Comparison of ENCODE assay signal across 29 cellular contexts in the genomic region with DNA sequence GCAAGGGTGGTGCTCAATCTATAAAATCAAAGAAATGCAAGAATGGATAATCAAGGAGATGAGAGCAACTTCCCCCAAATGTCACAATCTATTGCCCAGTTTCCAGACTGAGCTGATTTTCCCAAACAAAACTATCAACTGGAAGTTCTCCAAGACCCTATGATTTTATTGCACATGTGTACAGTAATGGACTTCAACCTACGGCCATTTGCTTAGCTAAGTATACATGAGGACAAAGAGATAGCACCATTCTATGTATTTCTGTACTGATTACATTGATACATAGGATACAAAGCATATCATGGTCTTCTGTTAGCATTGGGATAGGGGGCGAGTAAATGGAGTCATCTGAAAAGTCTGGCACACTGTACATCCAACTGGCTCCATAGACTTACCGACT.
"Had no signal": no experiment of that assay in that cellular context is flagged by ENCODE, and none has a peak within 500 bp of the region (broad histone marks: within the 10 kb centered on the region; RNA-seq: fewer than 3 reads in every experiment).

No MANE protein-coding gene starts in this region.

- H3K27me3 Mint-ChIP-seq: stimulated activated memory B cell treated with anti-CD40 and anti-IgM and Interleukin-4, amounts not matched to agents 10 μg/mL and 1 μg/mL and 100 μg/mL, for 72 hours; stimulated activated naive B cell treated with anti-CD40 and anti-IgM and Interleukin-4, amounts not matched to agents 10 μg/mL and 1 μg/mL and 100 μg/mL, for 72 hours; stimulated activated naive CD8-positive, alpha-beta T cell treated with anti-CD3 and anti-CD28 coated beads, Interleukin-15, amount 100 ng/mL, for 72 hours; stimulated activated naive CD8-positive, alpha-beta T cell treated with anti-CD3 and anti-CD28 coated beads, Interleukin-15, Interleukin-2, amounts not matched to agents 100 ng/mL and 50 ng/mL, for 24 hours; type B pancreatic cell had no signal

- ATAC-seq: stimulated activated effector memory CD8-positive, alpha-beta T cell treated with anti-CD3 and anti-CD28 coated beads, Interleukin-12 subunit alpha, Interleukin-12 subunit beta, amount 100 ng/mL, for 72 hours; stimulated activated memory B cell treated with anti-CD40 and anti-IgM and Interleukin-4, amounts not matched to agents 10 μg/mL and 1 μg/mL and 100 μg/mL, for 72 hours; stimulated activated naive B cell treated with anti-CD40 and anti-IgM and Interleukin-4, amounts not matched to agents 10 μg/mL and 1 μg/mL and 100 μg/mL, for 72 hours; stimulated activated naive CD8-positive, alpha-beta T cell treated with anti-CD3 and anti-CD28 coated beads, Interleukin-15, amount 100 ng/mL, for 72 hours; stimulated activated naive CD8-positive, alpha-beta T cell treated with anti-CD3 and anti-CD28 coated beads, Interleukin-15, Interleukin-2, amounts not matched to agents 100 U/mL and 50 U/mL, for 24 hours; upper lobe of right lung had no signal

- H3K36me3 Mint-ChIP-seq: stimulated activated effector memory CD8-positive, alpha-beta T cell treated with anti-CD3 and anti-CD28 coated beads, Interleukin-12 subunit alpha, Interleukin-12 subunit beta, amount 100 ng/mL, for 72 hours; stimulated activated memory B cell treated with anti-CD40 and anti-IgM and Interleukin-4, amounts not matched to agents 10 μg/mL and 1 μg/mL and 100 μg/mL, for 72 hours; type B pancreatic cell had no signal

- H3K27me3 ChIP-seq: stomach, suprapubic skin, testis, thyroid gland, tibial artery, tibial nerve, transverse colon, upper lobe of left lung, upper lobe of right lung, uterus, vagina had no signal

- H3K27ac Mint-ChIP-seq: stimulated activated effector memory CD8-positive, alpha-beta T cell treated with anti-CD3 and anti-CD28 coated beads, Interleukin-12 subunit alpha, Interleukin-12 subunit beta, amount 100 ng/mL, for 72 hours; stimulated activated memory B cell treated with anti-CD40 and anti-IgM and Interleukin-4, amounts not matched to agents 10 μg/mL and 1 μg/mL and 100 μg/mL, for 72 hours; stimulated activated naive B cell treated with anti-CD40 and anti-IgM and Interleukin-4, amounts not matched to agents 10 μg/mL and 1 μg/mL and 100 μg/mL, for 72 hours; stimulated activated naive CD8-positive, alpha-beta T cell treated with anti-CD3 and anti-CD28 coated beads, Interleukin-15, amount 100 ng/mL, for 72 hours; stimulated activated naive CD8-positive, alpha-beta T cell treated with anti-CD3 and anti-CD28 coated beads, Interleukin-15, Interleukin-2, amounts not matched to agents 100 ng/mL and 50 ng/mL, for 24 hours; type B pancreatic cell had no signal

- H3K36me3 ChIP-seq: stomach, suprapubic skin, thoracic aorta, thyroid gland, tibial artery, tibial nerve, transverse colon, upper lobe of left lung, upper lobe of right lung, uterus, vagina had no signal

- DNase-seq: stimulated activated CD4-positive, alpha-beta T cell treated with anti-CD3 and anti-CD28 coated beads, Interleukin-2, amount 100 ng/mL, for 48 hours; stimulated activated CD4-positive, alpha-beta T cell treated with anti-CD3 and anti-CD28 coated beads, Interleukin-4, amount 100 ng/mL, for 1 hour; stimulated activated CD4-positive, alpha-beta T cell treated with anti-CD3 and anti-CD28 coated beads, Interleukin-4, amount 100 ng/mL, for 24 hours; stimulated activated CD4-positive, alpha-beta T cell treated with anti-CD3 and anti-CD28 coated beads, Interleukin-4, amount 100 ng/mL, for 4 hours; stimulated activated CD8-positive, alpha-beta memory T cell treated with anti-CD3 and anti-CD28 coated beads, Interleukin-4, amount 100 ng/mL, for 48 hours; stimulated activated naive B cell treated with anti-CD40 and anti-IgM and Interleukin-4, amounts not matched to agents 10 μg/mL and 1 μg/mL and 100 μg/mL, for 72 hours; stimulated activated naive CD4-positive, alpha-beta T cell; stimulated activated naive CD4-positive, alpha-beta T cell treated with Interleukin-2 at 50 U/mL for 16 hours; stimulated activated naive CD8-positive, alpha-beta T cell treated with anti-CD3 and anti-CD28 coated beads, Interleukin-15, amount 100 ng/mL, for 72 hours; stimulated activated naive CD8-positive, alpha-beta T cell treated with anti-CD3 and anti-CD28 coated beads, Interleukin-15, Interleukin-2, amounts not matched to agents 100 U/mL and 50 U/mL, for 24 hours; stomach; substantia nigra; testis; thyroid gland; tibial artery; transverse colon; trophoblast cell; upper lobe of left lung; upper lobe of right lung; uterus had no signal

- H3K9me3 Mint-ChIP-seq: type B pancreatic cell had no signal

- H3K4me1 Mint-ChIP-seq: stimulated activated effector memory CD8-positive, alpha-beta T cell treated with anti-CD3 and anti-CD28 coated beads, Interleukin-12 subunit alpha, Interleukin-12 subunit beta, amount 100 ng/mL, for 72 hours; stimulated activated memory B cell treated with anti-CD40 and anti-IgM and Interleukin-4, amounts not matched to agents 10 μg/mL and 1 μg/mL and 100 μg/mL, for 72 hours; stimulated activated naive B cell treated with anti-CD40 and anti-IgM and Interleukin-4, amounts not matched to agents 10 μg/mL and 1 μg/mL and 100 μg/mL, for 72 hours; stimulated activated naive CD8-positive, alpha-beta T cell treated with anti-CD3 and anti-CD28 coated beads, Interleukin-15, amount 100 ng/mL, for 72 hours had no signal

- H3K27ac ChIP-seq: stomach, suprapubic skin, testis, thoracic aorta, thyroid gland, tibial artery, tibial nerve, transverse colon, upper lobe of left lung, upper lobe of right lung, uterus, vagina had no signal

- H3K4me3 ChIP-seq: stomach, suprapubic skin, testis, thoracic aorta, thyroid gland, tibial artery, tibial nerve, transverse colon, upper lobe of left lung, upper lobe of right lung, uterus, vagina had no signal

- H3K9me3 ChIP-seq: testis, thoracic aorta, thyroid gland, tibial artery, tibial nerve, transverse colon, upper lobe of left lung, upper lobe of right lung, uterus, vagina had no signal

- H3K4me3 Mint-ChIP-seq: stimulated activated effector memory CD8-positive, alpha-beta T cell treated with anti-CD3 and anti-CD28 coated beads, Interleukin-12 subunit alpha, Interleukin-12 subunit beta, amount 100 ng/mL, for 72 hours; stimulated activated memory B cell treated with anti-CD40 and anti-IgM and Interleukin-4, amounts not matched to agents 10 μg/mL and 1 μg/mL and 100 μg/mL, for 72 hours; stimulated activated naive B cell treated with anti-CD40 and anti-IgM and Interleukin-4, amounts not matched to agents 10 μg/mL and 1 μg/mL and 100 μg/mL, for 72 hours; stimulated activated naive CD8-positive, alpha-beta T cell treated with anti-CD3 and anti-CD28 coated beads, Interleukin-15, amount 100 ng/mL, for 72 hours; stimulated activated naive CD8-positive, alpha-beta T cell treated with anti-CD3 and anti-CD28 coated beads, Interleukin-15, Interleukin-2, amounts not matched to agents 100 ng/mL and 50 ng/mL, for 24 hours; type B pancreatic cell had no signal

- FAIRE-seq: urothelium cell line had no signal

- H3K4me1 ChIP-seq: stomach, suprapubic skin, testis, thyroid gland, tibial artery, tibial nerve, transverse colon, upper lobe of left lung, upper lobe of right lung, uterus, vagina had no signal
